8 cellular contexts compared by ENCODE assay signal in genomic region chr19:15330801-15331418, GRCh38. TPM values are rescaled to one million over a fixed set of nuclear protein-coding genes. Genes with fewer than 3 reads are reported as not detected.
A peak's percentile ranks its signal among the peaks of the same experiment; 100 is the strongest.
DNase-seq lines count a peak whose midpoint lies in the region; ATAC-seq, FAIRE-seq and TF ChIP-seq lines count a peak whose summit lies in the region.

No MANE protein-coding gene starts in this region.

- H3K36me3 ChIP-seq in heart left ventricle (peaks cover 0 to 3% (median 0%) of the 10 kb centered on the region in 9 donors), WERI-Rb-1 (peaks cover 16% of the 10 kb centered on the region), pancreas (no peaks in the 10 kb centered on the region)

- TF ChIP-seq POLR2A in heart left ventricle (IDR thresholded peaks at IDR 0.05): no peak

- DNase-seq in heart left ventricle: no peak
- no peak for DNase-seq in cardiac septum (ENCODE audit: low spot score)
- no peak for DNase-seq in WERI-Rb-1
- DNase-seq in fibroblast of pulmonary artery (ENCODE audit: low read depth): peak; percentile 69
- no peak for DNase-seq in pancreas
- no peak for DNase-seq in hippocampal formation (lab: John Stamatoyannopoulos, UW)

- H3K27me3 ChIP-seq in heart left ventricle (no peaks in the 10 kb centered on the region), WERI-Rb-1 (ENCODE audit: insufficient read depth, low read depth, severe bottlenecking) (no peaks in the 10 kb centered on the region), pancreas (no peaks in the 10 kb centered on the region)

- intact Hi-C loops in heart left ventricle (cut with DNase I): loop anchor here in 8 of 10 donors (5.0 to 10.0 kb wide), 7 partner anchors 34 to 121 kb away; partner anchors contain the start of gene AKAP8 (in 3 of the 8)
- intact Hi-C loops in cardiac septum (cut with DNase I): loop anchor here (5.0 kb wide), 1 partner anchor 49 kb away; no protein-coding TSS in a partner anchor
- intact Hi-C loops in pancreas (cut with DNase I): no loop called here

- ATAC-seq in heart left ventricle (peak in 2 of 4 donors; percentile 27 to 36), pancreas (peak; percentile 34 to 65 (median 45)), HG02588 (IDR thresholded peaks at IDR 0.05; ENCODE audit: unreplicated experiment) (no peak), GM19023 (IDR thresholded peaks at IDR 0.05; ENCODE audit: unreplicated experiment) (no peak)

- H3K9me3 ChIP-seq in heart left ventricle (no peaks in the 10 kb centered on the region), WERI-Rb-1 (ENCODE audit: severe bottlenecking) (no peaks in the 10 kb centered on the region), pancreas (no peaks in the 10 kb centered on the region)

- FAIRE-seq in pancreas (lab: Jason Lieb, UNC): no peak

- H3K4me1 ChIP-seq in heart left ventricle (peaks cover 8 to 68% (median 60%) of the 10 kb centered on the region in 12 donors), pancreas (peaks cover 18 to 45% (median 36%) of the 10 kb centered on the region in 3 donors)

- 6 to 9% (median 8%) methylated on average over 17 of the region's 17 CpGs for WGBS in heart left ventricle, 4 donors
- 5% methylated on average over 17 of the region's 17 CpGs for WGBS in pancreas, 2 donors

- TF ChIP-seq CTCF in heart left ventricle (IDR thresholded peaks at IDR 0.05) (no peak), WERI-Rb-1 (IDR thresholded peaks at IDR 0.05; ENCODE audit: low read depth, low read length) (no peak), fibroblast of pulmonary artery (IDR thresholded peaks at IDR 0.05; ENCODE audit: low read length, missing control alignments) (no peak), pancreas (IDR thresholded peaks at IDR 0.05) (no peak)

- H3K4me3 ChIP-seq in heart left ventricle: peak overlapping the region; percentile 73 to 99 (median 96)
- peak overlapping the region; percentile 76 for H3K4me3 ChIP-seq in WERI-Rb-1 (ENCODE audit: low read depth, low read length)
- H3K4me3 ChIP-seq in fibroblast of pulmonary artery (replicated peaks; ENCODE audit: low read depth, low read length): peak overlapping the region; percentile 93
- peak overlapping the region; percentile 63 to 98 (median 81) for H3K4me3 ChIP-seq in pancreas

- peak overlapping the region; percentile 84 to 97 (median 92) for H3K27ac ChIP-seq in heart left ventricle
- H3K27ac ChIP-seq in WERI-Rb-1: peak overlapping the region; percentile 89
- H3K27ac ChIP-seq in pancreas: peak overlapping the region; percentile 59 to 89 (median 78)

RNA-seq across cellular contexts. Expression of gene BRD4, which starts 1.4 kb away (rescaled TPM):
- total RNA-seq in heart left ventricle (10 to 100 TPM; 31.4 to 78.9 (median 61.8) TPM), cardiac septum (72.3 TPM), pancreas (10 to 100 TPM; 36.2 to 53.3 (median 39.9) TPM)
- polyA plus RNA-seq in heart left ventricle (10 to 100 TPM; 31.1 to 76.9 TPM), pancreas (10 to 100 TPM; 16.9 to 41.2 TPM)

RNA-seq across cellular contexts. Expression of gene AKAP8, which starts 48.7 kb away (rescaled TPM):
- total RNA-seq in heart left ventricle: 10 to 100 TPM; 15.3 to 24.8 (median 18.9) TPM
- 10 to 100 TPM in 1 of 2 donors, 1 to 10 TPM in 1; 9.6 to 17.5 TPM for polyA plus RNA-seq in heart left ventricle
- 19.2 TPM for total RNA-seq in cardiac septum
- total RNA-seq in pancreas: 10 to 100 TPM; 14.7 to 23.1 (median 16.5) TPM
- polyA plus RNA-seq in pancreas: 10 to 100 TPM; 23.5 to 25.9 TPM

Comparison
In these comparisons a context has a peak if more than half of its experiments do, and no peak if none do; other contexts are left out.
1. ATAC-seq: peak in pancreas (4 of 4); none in HG02588 (single experiment) and GM19023 (single experiment).
2. intact Hi-C loops: an anchor here in heart left ventricle (5.0 to 10.0 kb wide) and cardiac septum (5.0 kb wide); none called in pancreas.
3. Peak in every context shown above with its lines, with median percentiles within 50 percentile points of each other: H3K27ac ChIP-seq and H3K4me3 ChIP-seq.